In genomic region chr5:175809531-175810121, GRCh38 we compare ENCODE assay signal across 10 cellular contexts.
DNase-seq lines count a peak whose midpoint lies in the region; ATAC-seq and TF ChIP-seq lines count a peak whose summit lies in the region.
"Had no signal": no experiment of that assay in that cellular context is flagged by ENCODE, and none has a peak within 500 bp of the region (broad histone marks: within the 10 kb centered on the region; RNA-seq: fewer than 3 reads in every experiment).

No MANE protein-coding gene starts in this region.

- H3K27me3 ChIP-seq in MM.1S (replicated peaks; ENCODE audit: insufficient read depth, low read length), result peaks cover 11% of the 10 kb centered on the region; the same call in 1 of the 2 replicates

- H3K36me3 ChIP-seq in SK-N-MC (ENCODE audit: insufficient read depth, low read length) (no peaks in the 10 kb centered on the region), MM.1S (replicated peaks; ENCODE audit: insufficient read depth, low read length) (no peaks in the 10 kb centered on the region)

- TF ChIP-seq CTCF in foreskin fibroblast (IDR thresholded peaks at IDR 0.05; ENCODE audit: low read depth, low read length) (no peak), MM.1S (IDR thresholded peaks at IDR 0.05; ENCODE audit: low read length) (no peak)

- no peak overlapping the region for H3K4me2 ChIP-seq in MM.1S (ENCODE audit: low read depth, low read length)

- no peak overlapping the region for H3K4me3 ChIP-seq in SK-N-MC
- H3K4me3 ChIP-seq in foreskin fibroblast (ENCODE audit: low read depth in 1 of 2, low read length in 2 of 2), result no peak overlapping the region
- no peak overlapping the region for H3K4me3 ChIP-seq in MM.1S (ENCODE audit: low read length)
- H3K4me3 ChIP-seq: K562 had no signal

- DNase-seq in A172 (ENCODE audit: low spot score), result peak; percentile 96
- peak; percentile 19 for DNase-seq in GOT3 (lab: John Stamatoyannopoulos, UW)
- peak; percentile 1 for DNase-seq in SK-N-MC (ENCODE audit: low read depth, low spot score)
- DNase-seq in foreskin fibroblast, result peak; percentile 85 to 86
- DNase-seq in activated CD4-positive, alpha-beta T cell treated with anti-CD3 and anti-CD28 coated beads, Interleukin-2, amount 50 U/mL, for 1 hour, result no peak
- DNase-seq in MM.1S, result no peak
- DNase-seq in stimulated activated CD4-positive, alpha-beta T cell treated with anti-CD3 and anti-CD28 coated beads, Interleukin-2, amount 100 ng/mL, for 24 hours, result no peak
- DNase-seq: activated CD4-positive, alpha-beta T cell treated with anti-CD3 and anti-CD28 coated beads, Interleukin-2, amount 50 U/mL, for 4 hours had no signal

- no peaks in the 10 kb centered on the region for H3K79me2 ChIP-seq in MM.1S (ENCODE audit: low read length)

- no peaks in the 10 kb centered on the region for H3K4me1 ChIP-seq in MM.1S (ENCODE audit: low read length)

- no peak overlapping the region for H3K27ac ChIP-seq in SK-N-MC
- no peak overlapping the region for H3K27ac ChIP-seq in MM.1S (ENCODE audit: low read length)

- ATAC-seq in GM19324 (IDR thresholded peaks at IDR 0.05; ENCODE audit: low FRiP score, unreplicated experiment), result no peak
- ATAC-seq: K562 had no signal

- H3K9me3 ChIP-seq in SK-N-MC (ENCODE audit: low read depth, low read length), result no peaks in the 10 kb centered on the region
- no peaks in the 10 kb centered on the region for H3K9me3 ChIP-seq in MM.1S (replicated peaks; ENCODE audit: insufficient read depth, low read length)

- no peaks in the 10 kb centered on the region for H4K20me1 ChIP-seq in MM.1S (ENCODE audit: insufficient read depth, low read length)

- no peaks in the 10 kb centered on the region for H3F3A ChIP-seq in MM.1S (ENCODE audit: insufficient read depth, low read length)

- H2AFZ ChIP-seq in MM.1S (ENCODE audit: low read length), result no peak overlapping the region

- H3K9ac ChIP-seq in SK-N-MC (ENCODE audit: insufficient read length), result no peak overlapping the region
- no peak overlapping the region for H3K9ac ChIP-seq in MM.1S (ENCODE audit: low read length)

- H3K9me2 ChIP-seq in MM.1S (replicated peaks; ENCODE audit: insufficient read depth, low read length), result no peaks in the 10 kb centered on the region

Comparison
In these comparisons a context has a peak if more than half of its experiments do, and no peak if none do; other contexts are left out.
1. DNase-seq: peak in A172 (single experiment), GOT3 (single experiment), SK-N-MC (single experiment) and foreskin fibroblast (2 of 2); none in activated CD4-positive, alpha-beta T cell treated with anti-CD3 and anti-CD28 coated beads, Interleukin-2, amount 50 U/mL, for 1 hour (single experiment), MM.1S (single experiment) and stimulated activated CD4-positive, alpha-beta T cell treated with anti-CD3 and anti-CD28 coated beads, Interleukin-2, amount 100 ng/mL, for 24 hours (0 of 2).